Comparison of ENCODE assay signal across 8 cellular contexts in the genomic region with DNA sequence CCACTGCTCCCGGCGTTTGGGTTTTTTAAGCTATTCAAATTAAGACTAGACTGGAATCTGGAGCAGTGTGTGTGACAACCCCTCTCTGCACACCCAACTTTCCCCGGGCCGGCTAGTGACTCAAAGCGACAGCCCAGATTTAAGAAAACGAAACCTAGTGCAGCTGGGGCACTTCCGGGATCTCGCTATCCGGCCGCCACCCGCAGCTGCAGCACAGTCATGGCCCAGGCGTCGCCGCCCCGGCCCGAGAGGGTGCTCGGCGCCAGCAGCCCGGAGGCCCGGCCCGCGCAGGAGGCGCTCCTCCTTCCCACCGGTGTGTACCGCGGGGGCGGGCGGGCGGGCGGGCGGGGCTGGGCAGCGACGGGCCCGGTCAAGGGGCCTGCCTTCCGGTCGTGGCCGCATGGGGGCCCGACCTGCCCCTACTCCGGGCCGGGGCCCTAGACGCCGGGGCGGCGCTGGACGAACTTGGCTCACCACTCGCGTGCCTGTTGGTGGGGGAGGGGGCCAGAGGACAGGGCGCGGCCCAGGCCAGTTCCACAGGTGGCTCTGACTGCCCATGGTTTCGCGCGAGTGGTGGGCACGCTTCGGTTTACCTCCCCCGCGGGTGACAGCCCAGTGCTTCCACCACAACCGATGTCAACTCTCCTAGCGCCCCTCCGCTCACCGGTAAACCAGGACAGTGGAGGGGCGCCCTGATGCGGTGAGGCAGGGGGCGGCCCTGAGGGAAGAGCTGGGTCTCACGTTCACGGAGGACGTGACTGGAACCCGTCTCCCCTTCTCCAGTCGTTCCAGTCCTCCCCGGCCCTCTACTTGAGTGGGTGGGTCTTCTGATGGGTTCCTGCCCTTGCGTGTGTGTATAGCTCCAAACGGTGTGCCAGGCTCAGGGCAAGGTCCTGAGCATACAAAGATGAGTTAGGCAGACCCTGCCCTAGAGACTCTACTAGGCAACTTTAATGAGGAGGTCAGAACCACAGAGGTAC. TPM values are rescaled to one million over a fixed set of nuclear protein-coding genes. Genes with fewer than 3 reads are reported as not detected.
DNase-seq lines count a peak whose midpoint lies in the region; ATAC-seq and TF ChIP-seq lines count a peak whose summit lies in the region.

A gene (plus strand): TSS at position 171 of the 980 bp plus-strand sequence. CDS start 49 bp downstream, at position 220.

- H4K20me1 ChIP-seq in fibroblast of lung (ENCODE audit: control insufficient read depth, extremely low read depth, insufficient read depth, low read length), result no peaks in the 10 kb centered on the region

- H3K4me3 ChIP-seq in Peyer's patch, result peak within 1 kb of the TSS; percentile 51 to 84 (median 65)
- H3K4me3 ChIP-seq in fibroblast of lung (replicated peaks in 1 of 4; ENCODE audit: control extremely low read depth in 1 of 4, insufficient read depth in 1 of 4, low read depth in 3 of 4, low read length in 4 of 4), result peak within 1 kb of the TSS; percentile 50 to 66 (median 64)
- peak within 1 kb of the TSS; percentile 77 for H3K4me3 ChIP-seq in naive thymus-derived CD4-positive, alpha-beta T cell (ENCODE audit: low read length)

- TF ChIP-seq CTCF in Peyer's patch (IDR thresholded peaks at IDR 0.05) (peak in 4 of 6 experiments; percentile 4 to 23 (median 13)), fibroblast of lung (conservative IDR thresholded peaks at IDR 0.05 in 1 of 2, IDR thresholded peaks at IDR 0.05 in 1 of 2; ENCODE audit: low read depth in 1 of 2, low read length in 2 of 2) (no peak)

- CTCF ChIA-PET in naive thymus-derived CD4-positive, alpha-beta T cell (lab: Charles Lee), result interaction anchor here (0.5 to 1.3 kb wide), 3 partner anchors 9 to 111 kb away, joined by 3 read pairs; no protein-coding TSS in a partner anchor

- no peaks in the 10 kb centered on the region for H3K27me3 ChIP-seq in Peyer's patch
- H3K27me3 ChIP-seq in fibroblast of lung (ENCODE audit: control insufficient read depth, insufficient read depth, low read length), result no peaks in the 10 kb centered on the region
- no peaks in the 10 kb centered on the region for H3K27me3 ChIP-seq in naive thymus-derived CD4-positive, alpha-beta T cell (ENCODE audit: control insufficient read depth in 2 of 2, insufficient read depth in 2 of 2, low read length in 2 of 2)

- DNase-seq in AG08396 (ENCODE audit: low spot score), result peak; percentile 84
- DNase-seq in Peyer's patch, result peak; percentile 87 to 94 (median 89)
- peak; percentile 75 to 76 for DNase-seq in fibroblast of lung (ENCODE audit: low read depth in 2 of 2)
- peak; percentile 66 to 86 (median 83) for DNase-seq in naive thymus-derived CD4-positive, alpha-beta T cell
- peak; percentile 69 to 84 (median 76) for DNase-seq in stimulated activated naive CD4-positive, alpha-beta T cell (lab: John Stamatoyannopoulos, UW)

- ATAC-seq in GM18909 (IDR thresholded peaks at IDR 0.05; ENCODE audit: poor library complexity, unreplicated experiment), result peak; percentile 86
- peak; percentile 81 for ATAC-seq in HG03135 (IDR thresholded peaks at IDR 0.05; ENCODE audit: unreplicated experiment)
- ATAC-seq in activated T-helper 17 cell treated with anti-CD3 and anti-CD28 coated beads, Interleukin-2, amount 50 U/mL, for 72 hours (replicated peaks), result peak; percentile 83
- peak; percentile 90 for ATAC-seq in naive thymus-derived CD4-positive, alpha-beta T cell

- no peaks in the 10 kb centered on the region for H3K9me3 ChIP-seq in Peyer's patch
- no peaks in the 10 kb centered on the region for H3K9me3 ChIP-seq in fibroblast of lung (ENCODE audit: control insufficient read depth, insufficient read depth, low read depth, low read length)
- H3K9me3 ChIP-seq in naive thymus-derived CD4-positive, alpha-beta T cell (ENCODE audit: control insufficient read depth in 2 of 3, low read length in 3 of 3), result no peaks in the 10 kb centered on the region

- H3K4me1 ChIP-seq in Peyer's patch (no peaks in the 10 kb centered on the region), fibroblast of lung (ENCODE audit: control insufficient read depth, extremely low read depth, insufficient read depth, low read length) (peaks cover 22% of the 10 kb centered on the region)
- peaks cover 25 to 34% of the 10 kb centered on the region in 2 donors for H3K4me1 ChIP-seq in naive thymus-derived CD4-positive, alpha-beta T cell (ENCODE audit: control insufficient read depth in 2 of 2, insufficient read depth in 2 of 2, low read length in 2 of 2)

- peak within 1 kb of the TSS; percentile 93 to 99 (median 94) for H3K27ac ChIP-seq in Peyer's patch
- peak within 1 kb of the TSS; percentile 80 for H3K27ac ChIP-seq in fibroblast of lung (ENCODE audit: insufficient read depth, low read length)
- peak within 1 kb of the TSS; percentile 90 for H3K27ac ChIP-seq in naive thymus-derived CD4-positive, alpha-beta T cell (ENCODE audit: low read depth, low read length)

- H3K4me1 Mint-ChIP-seq in activated T-helper 17 cell treated with anti-CD3 and anti-CD28 coated beads, Interleukin-2, amount 50 U/mL, for 72 hours, result peaks cover 41% of the 10 kb centered on the region
- peaks cover 34 to 59% (median 53%) of the 10 kb centered on the region in 7 donors for H3K4me1 Mint-ChIP-seq in naive thymus-derived CD4-positive, alpha-beta T cell

- H3K4me2 ChIP-seq in fibroblast of lung (ENCODE audit: extremely low read depth, insufficient read depth, low read length), result peak within 1 kb of the TSS; percentile 90

- peak; percentile 50 to 52 for TF ChIP-seq POLR2A in Peyer's patch (IDR thresholded peaks at IDR 0.05)

- intact Hi-C loops in naive thymus-derived CD4-positive, alpha-beta T cell (cut with micrococcal nuclease), result loop anchor here (1.0 to 10.0 kb wide), 21 partner anchors 17 to 1957 kb away; a partner anchor contains a TSS

- H3K9me3 Mint-ChIP-seq in activated T-helper 17 cell treated with anti-CD3 and anti-CD28 coated beads, Interleukin-2, amount 50 U/mL, for 72 hours, result peaks cover 9% of the 10 kb centered on the region
- H3K9me3 Mint-ChIP-seq in naive thymus-derived CD4-positive, alpha-beta T cell, result no peaks in the 10 kb centered on the region

- H3K9ac ChIP-seq in fibroblast of lung (ENCODE audit: insufficient read depth, low read length), result peak within 1 kb of the TSS; percentile 67

- H3K27ac Mint-ChIP-seq in activated T-helper 17 cell treated with anti-CD3 and anti-CD28 coated beads, Interleukin-2, amount 50 U/mL, for 72 hours, result peak within 1 kb of the TSS; percentile 93
- peak within 1 kb of the TSS; percentile 81 to 100 (median 99) for H3K27ac Mint-ChIP-seq in naive thymus-derived CD4-positive, alpha-beta T cell

- peak within 1 kb of the TSS; percentile 93 for H3K4me3 Mint-ChIP-seq in activated T-helper 17 cell treated with anti-CD3 and anti-CD28 coated beads, Interleukin-2, amount 50 U/mL, for 72 hours
- H3K4me3 Mint-ChIP-seq in naive thymus-derived CD4-positive, alpha-beta T cell, result peak within 1 kb of the TSS; percentile 91 to 99 (median 97)

- peaks cover 57% of the 10 kb centered on the region for H3K36me3 Mint-ChIP-seq in activated T-helper 17 cell treated with anti-CD3 and anti-CD28 coated beads, Interleukin-2, amount 50 U/mL, for 72 hours (ENCODE audit: low read depth)
- peaks cover 3 to 42% (median 11%) of the 10 kb centered on the region in 5 donors for H3K36me3 Mint-ChIP-seq in naive thymus-derived CD4-positive, alpha-beta T cell

- POLR2A ChIA-PET in naive thymus-derived CD4-positive, alpha-beta T cell (lab: Charles Lee), result interaction anchor here (0.6 to 3.9 kb wide), 17 partner anchors 10 to 296 kb away, joined by 3 to 85 read pairs (median 5); a partner anchor contains a TSS

- H2AFZ ChIP-seq in fibroblast of lung (ENCODE audit: low read length), result peak within 1 kb of the TSS; percentile 60

- no peaks in the 10 kb centered on the region for H3K79me2 ChIP-seq in fibroblast of lung (ENCODE audit: control insufficient read depth, insufficient read depth, low read length)

- no peaks in the 10 kb centered on the region for H3K27me3 Mint-ChIP-seq in activated T-helper 17 cell treated with anti-CD3 and anti-CD28 coated beads, Interleukin-2, amount 50 U/mL, for 72 hours
- no peaks in the 10 kb centered on the region for H3K27me3 Mint-ChIP-seq in naive thymus-derived CD4-positive, alpha-beta T cell

- H3K36me3 ChIP-seq in Peyer's patch, result no peaks in the 10 kb centered on the region
- no peaks in the 10 kb centered on the region for H3K36me3 ChIP-seq in fibroblast of lung (ENCODE audit: control insufficient read depth, insufficient read depth, low read length)
- no peaks in the 10 kb centered on the region for H3K36me3 ChIP-seq in naive thymus-derived CD4-positive, alpha-beta T cell (ENCODE audit: control insufficient read depth in 2 of 3, insufficient read depth in 3 of 3, low read length in 3 of 3)

RNA-seq across cellular contexts. Expression of the gene that starts here (rescaled TPM):
- total RNA-seq in Peyer's patch, result 10 to 100 TPM; 26.1 to 61.9 (median 57.4) TPM
- 10 to 100 TPM; 64.5 to 94.8 TPM for total RNA-seq in activated T-helper 17 cell treated with anti-CD3 and anti-CD28 coated beads, Interleukin-2, amount 50 U/mL, for 72 hours
- total RNA-seq in fibroblast of lung, result 18.5 and 26.8 TPM in 2 replicates
- polyA plus RNA-seq in fibroblast of lung, result 32.8 and 46.8 TPM in 2 replicates
- 33.5 and 43.9 TPM in 2 replicates for polyA plus RNA-seq in fibroblast of lung (2012)
- 1.5 TPM in 1 of 2 replicates, not detected in the other for polyA minus RNA-seq in fibroblast of lung (ENCODE audit: low replicate concordance)
- 100 to 1,000 TPM in 4 of 5 experiments, 10 to 100 TPM in 1; 96.0 to 132 (median 126) TPM for total RNA-seq in naive thymus-derived CD4-positive, alpha-beta T cell
- 10 to 100 TPM; 80.6 to 88.4 TPM for polyA plus RNA-seq in naive thymus-derived CD4-positive, alpha-beta T cell

Comparison
In these comparisons a context has a peak if more than half of its experiments do, and no peak if none do; other contexts are left out.
1. Peak in every context shown above with its lines: DNase-seq, ATAC-seq, H3K4me3 ChIP-seq and H3K27ac ChIP-seq.
2. CTCF ChIP-seq: peak in Peyer's patch (4 of 6); none in fibroblast of lung (0 of 2).